1 cellular context compared by ENCODE assay signal in genomic region chr12:102429755-102430154, GRCh38.
A peak's percentile ranks its signal among the peaks of the same experiment; 100 is the strongest.
TF ChIP-seq lines count a peak whose summit lies in the region.

No MANE protein-coding gene starts in this region.

TF ChIP-seq in K562, 482 proteins besides CTCF, POLR2A, EP300 and RAD21 (continued from another document and continues in another):
- TF ChIP-seq CREB3 (tag; conservative IDR thresholded peaks at IDR 0.05; ENCODE audit: low read depth) (0 out of 2 replicates have a peak, but pooled peaks have one; percentile 30), RFX1 (IDR thresholded peaks at IDR 0.05) (peak; percentile 52; the same call in 1 of the 2 replicates), ZNF395 (CRISPR knock-in tag; IDR thresholded peaks at IDR 0.05) (no peak; the same call in 1 of the 2 replicates), ZBTB5 (IDR thresholded peaks at IDR 0.05) (peak; percentile 97), RBM39 (optimal IDR thresholded peaks at IDR 0.05; ENCODE audit: low read depth, low read length) (no peak), ATF3 (IDR thresholded peaks at IDR 0.05) (peak; percentile 15; the same call in 1 of the 2 replicates), ATF3 (CRISPR knock-in tag; conservative IDR thresholded peaks at IDR 0.05) (no peak), MLLT1 (IDR thresholded peaks at IDR 0.05) (peak in 1 of 2 experiments; percentile 69; a peak in 2 of 4 replicates), TRIM28 (IDR thresholded peaks at IDR 0.05) (peak; percentile 52; the same call in 1 of the 2 replicates), CTBP1 (IDR thresholded peaks at IDR 0.05; ENCODE audit: borderline replicate concordance) (peak; percentile 46; the same call in 1 of the 2 replicates), TRIM25 (IDR thresholded peaks at IDR 0.05; ENCODE audit: borderline replicate concordance) (no peak), ARID1B (IDR thresholded peaks at IDR 0.05) (peak; percentile 62), CEBPG (CRISPR knock-in tag; IDR thresholded peaks at IDR 0.05) (no peak), CEBPG (tag; conservative IDR thresholded peaks at IDR 0.05 in 1 of 2, IDR thresholded peaks at IDR 0.05 in 1 of 2) (peak in 1 of 2 experiments; percentile 33; a peak in 2 of 4 replicates), ZBTB40 (IDR thresholded peaks at IDR 0.05) (no peak), ZBTB40 (CRISPR knock-in tag; IDR thresholded peaks at IDR 0.05) (no peak), MLX (CRISPR knock-in tag; conservative IDR thresholded peaks at IDR 0.05) (no peak), RBBP5 (IDR thresholded peaks at IDR 0.05; ENCODE audit: borderline replicate concordance, insufficient read depth, low read length, poor library complexity, severe bottlenecking) (peak; percentile 47), NR2C1 (IDR thresholded peaks at IDR 0.05) (no peak), NR2C1 (tag; IDR thresholded peaks at IDR 0.05) (peak; percentile 65), CC2D1A (IDR thresholded peaks at IDR 0.05) (peak; percentile 99), MITF (IDR thresholded peaks at IDR 0.05) (no peak), PKNOX1 (IDR thresholded peaks at IDR 0.05) (peak; percentile 33; the same call in 1 of the 2 replicates), ZC3H8 (IDR thresholded peaks at IDR 0.05) (no peak), ID3 (CRISPR knock-in tag; IDR thresholded peaks at IDR 0.05) (no peak), ID3 (tag; IDR thresholded peaks at IDR 0.05) (peak; percentile 41; the same call in 1 of the 2 replicates), DACH1 (IDR thresholded peaks at IDR 0.05; ENCODE audit: partially characterized antibody) (peak; percentile 49)
